20 cellular contexts compared by ENCODE assay signal in the genomic region with DNA sequence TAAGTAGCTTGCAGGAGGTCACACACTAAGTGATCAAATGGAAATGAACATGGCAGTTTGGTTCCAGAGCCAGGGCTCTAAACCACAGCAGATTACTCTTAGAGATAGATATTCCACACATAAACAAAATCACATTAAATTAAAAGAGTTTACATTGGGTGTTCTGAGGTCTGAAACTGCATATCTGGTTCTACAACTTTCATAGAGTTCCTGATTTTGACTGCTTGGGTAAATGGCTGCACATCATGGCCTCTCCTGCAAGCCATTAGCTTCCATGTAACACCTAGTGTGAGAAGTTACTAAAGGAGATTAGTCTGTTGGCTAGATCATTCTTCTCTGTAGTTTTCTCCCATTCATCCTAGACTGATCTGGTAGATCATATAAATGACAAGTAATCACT. TPM values are rescaled to one million over a fixed set of nuclear protein-coding genes. Genes with fewer than 3 reads are reported as not detected.
DNase-seq lines count a peak whose midpoint lies in the region; ATAC-seq lines count a peak whose summit lies in the region.
"Had no signal": no experiment of that assay in that cellular context is flagged by ENCODE, and none has a peak within 500 bp of the region (broad histone marks: within the 10 kb centered on the region; RNA-seq: fewer than 3 reads in every experiment).

No MANE protein-coding gene starts in this region.

- peak overlapping the region; percentile 69 for H3K4me3 Mint-ChIP-seq in stimulated activated naive CD8-positive, alpha-beta T cell treated with anti-CD3 and anti-CD28 coated beads, Interleukin-15, Interleukin-2, amounts not matched to agents 100 ng/mL and 50 ng/mL, for 24 hours
- H3K4me3 Mint-ChIP-seq in stimulated activated naive CD8-positive, alpha-beta T cell treated with anti-CD3 and anti-CD28 coated beads, Interleukin-15, amount 100 ng/mL, for 72 hours, result no peak overlapping the region
- H3K4me3 Mint-ChIP-seq in central memory CD8-positive, alpha-beta T cell, result no peak overlapping the region
- H3K4me3 Mint-ChIP-seq in activated naive CD4-positive, alpha-beta T cell treated with anti-CD3 and anti-CD28 coated beads, Interleukin-2, amount 10 ng/mL, durations not matched to agents 7 days and 5 days, result no peak overlapping the region

- H3K9me3 Mint-ChIP-seq in stimulated activated naive CD8-positive, alpha-beta T cell treated with anti-CD3 and anti-CD28 coated beads, Interleukin-15, Interleukin-2, amounts not matched to agents 100 ng/mL and 50 ng/mL, for 24 hours, result no peaks in the 10 kb centered on the region
- H3K9me3 Mint-ChIP-seq in stimulated activated naive CD8-positive, alpha-beta T cell treated with anti-CD3 and anti-CD28 coated beads, Interleukin-15, amount 100 ng/mL, for 72 hours, result no peaks in the 10 kb centered on the region
- no peaks in the 10 kb centered on the region for H3K9me3 Mint-ChIP-seq in central memory CD8-positive, alpha-beta T cell
- H3K9me3 Mint-ChIP-seq in activated naive CD4-positive, alpha-beta T cell treated with anti-CD3 and anti-CD28 coated beads, Interleukin-2, amount 10 ng/mL, durations not matched to agents 7 days and 5 days, result no peaks in the 10 kb centered on the region
- H3K9me3 Mint-ChIP-seq: CD4-positive, alpha-beta memory T cell had no signal

- H3K27ac Mint-ChIP-seq in stimulated activated naive CD8-positive, alpha-beta T cell treated with anti-CD3 and anti-CD28 coated beads, Interleukin-15, Interleukin-2, amounts not matched to agents 100 ng/mL and 50 ng/mL, for 24 hours, result peak overlapping the region; percentile 50
- no peak overlapping the region for H3K27ac Mint-ChIP-seq in stimulated activated naive CD8-positive, alpha-beta T cell treated with anti-CD3 and anti-CD28 coated beads, Interleukin-15, amount 100 ng/mL, for 72 hours
- peak overlapping the region; percentile 89 for H3K27ac Mint-ChIP-seq in central memory CD8-positive, alpha-beta T cell (ENCODE audit: low read depth)
- H3K27ac Mint-ChIP-seq in activated naive CD4-positive, alpha-beta T cell treated with anti-CD3 and anti-CD28 coated beads, Interleukin-2, amount 10 ng/mL, durations not matched to agents 7 days and 5 days, result no peak overlapping the region
- H3K27ac Mint-ChIP-seq: CD4-positive, alpha-beta memory T cell had no signal

- no peak for DNase-seq in stimulated activated naive CD8-positive, alpha-beta T cell treated with anti-CD3 and anti-CD28 coated beads, Interleukin-15, amount 100 ng/mL, for 72 hours
- peak; percentile 26 for DNase-seq in HT-29 (ENCODE audit: low spot score)
- DNase-seq in central memory CD8-positive, alpha-beta T cell (ENCODE audit: low spot score in 2 of 2), result no peak
- DNase-seq in stimulated activated naive CD4-positive, alpha-beta T cell treated with Interleukin-2 at 50 U/mL for 16 hours (lab: John Stamatoyannopoulos, UW), result no peak
- DNase-seq in DMS79 treated with DMSO at 0.1 percent for 48 hours (lab: John Stamatoyannopoulos, UW), result no peak
- no peak for DNase-seq in activated naive CD4-positive, alpha-beta T cell treated with anti-CD3 and anti-CD28 coated beads, Interleukin-2, amount 10 ng/mL, durations not matched to agents 7 days and 5 days
- DNase-seq: CD4-positive, alpha-beta memory T cell; EL; GF-D8; KBM-7; NCI-H1092 treated with DMSO at 0.1 percent for 48 hours; NCI-H146; NCI-H2029; NCI-H510A treated with DMSO at 0.1 percent for 48 hours; NCI-H774; NK-92 treated with Interleukin-12 subunit alpha and Interleukin-12 subunit beta, amount 100 ng/mL, for 24 hours; Peyer's patch had no signal

- no peak for ATAC-seq in stimulated activated naive CD8-positive, alpha-beta T cell treated with anti-CD3 and anti-CD28 coated beads, Interleukin-15, amount 100 ng/mL, for 72 hours
- no peak for ATAC-seq in central memory CD8-positive, alpha-beta T cell (replicated peaks; ENCODE audit: extremely low read depth, poor library complexity, severe bottlenecking)
- ATAC-seq: SK-N-SH treated with all-trans-retinoic acid at 6 μM for 48 hours had no signal

- CTCF ChIA-PET in activated naive CD4-positive, alpha-beta T cell treated with anti-CD3 and anti-CD28 coated beads, Interleukin-2, amount 10 ng/mL, durations not matched to agents 7 days and 5 days (lab: Charles Lee), result interaction anchor here (1.1 kb wide), 1 partner anchor 9 kb away, joined by 3 read pairs; no protein-coding TSS in a partner anchor

- H3K27me3 Mint-ChIP-seq in stimulated activated naive CD8-positive, alpha-beta T cell treated with anti-CD3 and anti-CD28 coated beads, Interleukin-15, Interleukin-2, amounts not matched to agents 100 ng/mL and 50 ng/mL, for 24 hours, result no peaks in the 10 kb centered on the region
- no peaks in the 10 kb centered on the region for H3K27me3 Mint-ChIP-seq in stimulated activated naive CD8-positive, alpha-beta T cell treated with anti-CD3 and anti-CD28 coated beads, Interleukin-15, amount 100 ng/mL, for 72 hours
- H3K27me3 Mint-ChIP-seq in central memory CD8-positive, alpha-beta T cell, result no peaks in the 10 kb centered on the region
- H3K27me3 Mint-ChIP-seq in activated naive CD4-positive, alpha-beta T cell treated with anti-CD3 and anti-CD28 coated beads, Interleukin-2, amount 10 ng/mL, durations not matched to agents 7 days and 5 days, result no peaks in the 10 kb centered on the region

- peaks cover 68% of the 10 kb centered on the region for H3K4me1 Mint-ChIP-seq in stimulated activated naive CD8-positive, alpha-beta T cell treated with anti-CD3 and anti-CD28 coated beads, Interleukin-15, Interleukin-2, amounts not matched to agents 100 ng/mL and 50 ng/mL, for 24 hours (ENCODE audit: low read depth)
- peaks cover 63% of the 10 kb centered on the region for H3K4me1 Mint-ChIP-seq in stimulated activated naive CD8-positive, alpha-beta T cell treated with anti-CD3 and anti-CD28 coated beads, Interleukin-15, amount 100 ng/mL, for 72 hours
- peaks cover 64% of the 10 kb centered on the region for H3K4me1 Mint-ChIP-seq in central memory CD8-positive, alpha-beta T cell
- peaks cover 35% of the 10 kb centered on the region for H3K4me1 Mint-ChIP-seq in activated naive CD4-positive, alpha-beta T cell treated with anti-CD3 and anti-CD28 coated beads, Interleukin-2, amount 10 ng/mL, durations not matched to agents 7 days and 5 days

- no peaks in the 10 kb centered on the region for H3K36me3 Mint-ChIP-seq in stimulated activated naive CD8-positive, alpha-beta T cell treated with anti-CD3 and anti-CD28 coated beads, Interleukin-15, Interleukin-2, amounts not matched to agents 100 ng/mL and 50 ng/mL, for 24 hours (ENCODE audit: low read depth)
- H3K36me3 Mint-ChIP-seq in central memory CD8-positive, alpha-beta T cell (ENCODE audit: insufficient read depth), result peaks cover 3% of the 10 kb centered on the region
- no peaks in the 10 kb centered on the region for H3K36me3 Mint-ChIP-seq in activated naive CD4-positive, alpha-beta T cell treated with anti-CD3 and anti-CD28 coated beads, Interleukin-2, amount 10 ng/mL, durations not matched to agents 7 days and 5 days
- H3K36me3 Mint-ChIP-seq: CD4-positive, alpha-beta memory T cell had no signal

RNA-seq across cellular contexts. Expression of gene XCL2, which starts 12.8 kb away (rescaled TPM):
- not detected in 2 replicates for total RNA-seq in HT-29 (2014; rRNA removed; shearing (Covaris generic))
- total RNA-seq: A673; CD4-positive, alpha-beta memory T cell had no signal

RNA-seq across cellular contexts. Expression of gene XCL1, which starts 19.8 kb away (rescaled TPM):
- not detected in 2 replicates for total RNA-seq in HT-29 (2014; rRNA removed; shearing (Covaris generic))
- total RNA-seq: A673, Peyer's patch had no signal

Comparison
In these comparisons a context has a peak if more than half of its experiments do, and no peak if none do; other contexts are left out.
1. H3K27ac Mint-ChIP-seq: peak in stimulated activated naive CD8-positive, alpha-beta T cell treated with anti-CD3 and anti-CD28 coated beads, Interleukin-15, Interleukin-2, amounts not matched to agents 100 ng/mL and 50 ng/mL, for 24 hours (single experiment) and central memory CD8-positive, alpha-beta T cell (single experiment); none in stimulated activated naive CD8-positive, alpha-beta T cell treated with anti-CD3 and anti-CD28 coated beads, Interleukin-15, amount 100 ng/mL, for 72 hours (0 of 2) and activated naive CD4-positive, alpha-beta T cell treated with anti-CD3 and anti-CD28 coated beads, Interleukin-2, amount 10 ng/mL, durations not matched to agents 7 days and 5 days (single experiment).